In the genomic region with DNA sequence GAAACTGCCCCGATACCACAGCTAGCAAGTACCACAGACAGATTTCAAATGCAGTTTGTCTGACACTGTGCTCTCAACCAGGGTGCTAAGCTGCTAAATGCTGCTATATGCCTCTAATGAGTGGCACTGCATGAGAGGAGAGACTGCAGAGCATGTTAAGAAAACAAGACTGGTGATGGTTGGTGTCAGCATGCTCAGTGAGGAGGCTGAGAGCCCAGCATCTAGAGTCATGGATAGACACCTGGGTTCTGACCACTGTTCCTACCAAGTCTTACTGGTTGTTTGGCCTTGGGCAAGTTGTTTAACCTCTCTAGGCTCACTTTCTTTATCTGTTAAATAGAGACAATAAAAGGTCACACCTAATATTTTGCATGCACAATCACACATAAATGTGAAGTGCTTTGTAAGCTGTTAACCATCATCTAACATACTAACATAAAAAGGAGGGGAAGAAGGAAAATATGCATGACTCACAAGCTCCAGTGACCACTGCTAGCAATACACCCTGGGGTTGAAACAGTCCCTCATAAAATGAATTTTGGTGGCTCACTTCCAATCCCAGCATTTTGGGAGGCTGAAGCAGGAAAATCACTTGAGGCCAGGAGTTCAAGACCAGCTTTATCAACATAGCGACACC, we compare ENCODE assay signal across 18 cellular contexts. TPM values are rescaled to one million over a fixed set of nuclear protein-coding genes. Genes with fewer than 3 reads are reported as not detected.
DNase-seq lines count a peak whose midpoint lies in the region; ATAC-seq, FAIRE-seq and TF ChIP-seq lines count a peak whose summit lies in the region.
"Had no signal": no experiment of that assay in that cellular context is flagged by ENCODE, and none has a peak within 500 bp of the region (broad histone marks: within the 10 kb centered on the region; RNA-seq: fewer than 3 reads in every experiment).

No MANE protein-coding gene starts in this region.

- no peak overlapping the region for H3K4me3 ChIP-seq in DND-41 (ENCODE audit: low read depth in 1 of 2, low read length in 2 of 2)
- no peak overlapping the region for H3K4me3 ChIP-seq in endothelial cell of umbilical vein (replicated peaks in 1 of 3; ENCODE audit: insufficient read depth in 1 of 3, low read depth in 1 of 3, low read length in 3 of 3)
- no peak overlapping the region for H3K4me3 ChIP-seq in right atrium auricular region
- H3K4me3 ChIP-seq in right cardiac atrium (ENCODE audit: low read length): no peak overlapping the region
- H3K4me3 ChIP-seq: BLaER1 treated with 17β-estradiol and CSF1 and Interleukin-3, amounts not matched to agents 10 nM and 100 nM; cardiac muscle cell had no signal

- H3K36me3 ChIP-seq in DND-41 (ENCODE audit: insufficient read depth, low read length) (peaks cover 37% of the 10 kb centered on the region), endothelial cell of umbilical vein (ENCODE audit: control insufficient read depth in 2 of 2, extremely low read depth in 1 of 2, insufficient read depth in 2 of 2, low read length in 2 of 2) (peaks cover 16 to 69% of the 10 kb centered on the region in 2 experiments), right atrium auricular region (no peaks in the 10 kb centered on the region)
- H3K36me3 ChIP-seq: BLaER1 treated with 17β-estradiol and CSF1 and Interleukin-3, amounts not matched to agents 10 nM and 100 nM; cardiac muscle cell had no signal

- CTCF ChIA-PET in endothelial cell of umbilical vein (lab: Charles Lee): interaction anchor here (0.9 to 1.1 kb wide), 3 partner anchors 13 to 110 kb away, joined by 3 read pairs; no protein-coding TSS in a partner anchor

- DNase-seq in DND-41: no peak
- DNase-seq in NCI-H226: peak; percentile 74
- peak; percentile 66 for DNase-seq in endothelial cell of umbilical vein (ENCODE audit: low read depth, low spot score)
- peak; percentile 34 for DNase-seq in myocyte (ENCODE audit: low read depth)
- DNase-seq in right atrium auricular region (ENCODE audit: low spot score): no peak
- DNase-seq in NCI-H128 (lab: John Stamatoyannopoulos, UW; ENCODE audit: unreplicated experiment): no peak
- DNase-seq in right cardiac atrium: no peak
- DNase-seq: activated CD4-positive, alpha-beta T cell treated with anti-CD3 and anti-CD28 coated beads, Interleukin-2, amount 50 U/mL, for 4 hours; NCI-H1105; NCI-H524; T-helper 9 cell had no signal

- 95% methylated on average over 2 of the region's 2 CpGs for WGBS in right cardiac atrium

- no peaks in the 10 kb centered on the region for H3K27me3 ChIP-seq in DND-41 (ENCODE audit: insufficient read depth, low read length, poor library complexity)
- no peaks in the 10 kb centered on the region for H3K27me3 ChIP-seq in endothelial cell of umbilical vein (ENCODE audit: control insufficient read depth in 2 of 2, insufficient read depth in 2 of 2, low read length in 2 of 2)
- H3K27me3 ChIP-seq in right atrium auricular region: no peaks in the 10 kb centered on the region
- no peaks in the 10 kb centered on the region for H3K27me3 ChIP-seq in right cardiac atrium (ENCODE audit: control insufficient read depth, insufficient read depth)
- H3K27me3 ChIP-seq: BLaER1 treated with 17β-estradiol and CSF1 and Interleukin-3, amounts not matched to agents 10 nM and 100 nM; cardiac muscle cell had no signal

- TF ChIP-seq CTCF in DND-41 (IDR thresholded peaks at IDR 0.05; ENCODE audit: borderline replicate concordance, extremely low read depth, low read length, poor library complexity, severe bottlenecking): no peak
- no peak for TF ChIP-seq CTCF in endothelial cell of umbilical vein (IDR thresholded peaks at IDR 0.05; ENCODE audit: extremely low read depth in 1 of 2, insufficient read depth in 1 of 2, low read depth in 1 of 2, low read length in 2 of 2)
- TF ChIP-seq CTCF in right atrium auricular region (IDR thresholded peaks at IDR 0.05): no peak

- no peaks in the 10 kb centered on the region for H3K9me1 ChIP-seq in endothelial cell of umbilical vein (replicated peaks; ENCODE audit: control insufficient read depth, extremely low read depth, insufficient read depth, low read length)

- peaks cover 46% of the 10 kb centered on the region for H3K4me1 ChIP-seq in DND-41 (ENCODE audit: insufficient read depth, low read length)
- peaks cover 19% of the 10 kb centered on the region for H3K4me1 ChIP-seq in endothelial cell of umbilical vein (ENCODE audit: control insufficient read depth, extremely low read depth, insufficient read depth, low read length)
- no peaks in the 10 kb centered on the region for H3K4me1 ChIP-seq in right atrium auricular region
- no peaks in the 10 kb centered on the region for H3K4me1 ChIP-seq in right cardiac atrium (ENCODE audit: control insufficient read depth, insufficient read depth, low read length)
- H3K4me1 ChIP-seq: BLaER1 treated with 17β-estradiol and CSF1 and Interleukin-3, amounts not matched to agents 10 nM and 100 nM had no signal

- H3K4me2 ChIP-seq in DND-41 (ENCODE audit: insufficient read depth, low read length) (no peak overlapping the region), endothelial cell of umbilical vein (ENCODE audit: insufficient read depth, low read length) (no peak overlapping the region)
- H3K4me2 ChIP-seq: BLaER1 treated with 17β-estradiol and CSF1 and Interleukin-3, amounts not matched to agents 10 nM and 100 nM had no signal

- H3K9ac ChIP-seq in DND-41 (ENCODE audit: low read depth, low read length) (no peak overlapping the region), endothelial cell of umbilical vein (replicated peaks; ENCODE audit: extremely low read depth, insufficient read depth, low read length) (no peak overlapping the region)
- H3K9ac ChIP-seq: BLaER1 treated with 17β-estradiol and CSF1 and Interleukin-3, amounts not matched to agents 10 nM and 100 nM had no signal

- no peaks in the 10 kb centered on the region for H3K9me3 ChIP-seq in DND-41 (ENCODE audit: insufficient read depth, low read length, severe bottlenecking)
- no peaks in the 10 kb centered on the region for H3K9me3 ChIP-seq in endothelial cell of umbilical vein (replicated peaks; ENCODE audit: control insufficient read depth, insufficient read depth, low read length)
- no peaks in the 10 kb centered on the region for H3K9me3 ChIP-seq in right atrium auricular region
- no peaks in the 10 kb centered on the region for H3K9me3 ChIP-seq in right cardiac atrium (ENCODE audit: control insufficient read depth, low read length)
- H3K9me3 ChIP-seq: BLaER1 treated with 17β-estradiol and CSF1 and Interleukin-3, amounts not matched to agents 10 nM and 100 nM had no signal

- BruUV-seq in endothelial cell of umbilical vein (replicated peaks; lab: Mats Ljungman, UMichigan): no TSS peak

- FAIRE-seq in endothelial cell of umbilical vein (lab: Jason Lieb, UNC): peak; percentile 26
- FAIRE-seq: H1, HepG2 had no signal

- POLR2A ChIA-PET in endothelial cell of umbilical vein (lab: Charles Lee): no interaction called here

- H3K27ac ChIP-seq in DND-41 (ENCODE audit: low read length) (peak overlapping the region; percentile 22), endothelial cell of umbilical vein (ENCODE audit: insufficient read depth, low read depth, low read length) (no peak overlapping the region), right atrium auricular region (no peak overlapping the region), right cardiac atrium (ENCODE audit: low read length) (no peak overlapping the region)
- H3K27ac ChIP-seq: BLaER1 treated with 17β-estradiol and CSF1 and Interleukin-3, amounts not matched to agents 10 nM and 100 nM; cardiac muscle cell had no signal

- H2AFZ ChIP-seq in DND-41 (ENCODE audit: low read depth, low read length) (no peak overlapping the region), endothelial cell of umbilical vein (ENCODE audit: low read depth, low read length) (no peak overlapping the region)

- H3K79me2 ChIP-seq in DND-41 (ENCODE audit: insufficient read depth, low read length): peaks cover 98% of the 10 kb centered on the region
- peaks cover 74% of the 10 kb centered on the region for H3K79me2 ChIP-seq in endothelial cell of umbilical vein (ENCODE audit: control insufficient read depth, insufficient read depth, low read length)

- TF ChIP-seq POLR2A in endothelial cell of umbilical vein (IDR thresholded peaks at IDR 0.05; ENCODE audit: low read depth, low read length): no peak

- intact Hi-C loops in endothelial cell of umbilical vein (cut with micrococcal nuclease) (no loop called here), right cardiac atrium (cut with DNase I) (no loop called here)

- ATAC-seq in DND-41 (ENCODE audit: insufficient read depth, low read depth) (peak; percentile 25; the same call in 1 of the 3 replicates), right cardiac atrium (no peak), esophagus mucosa (no peak)
- ATAC-seq: HepG2 had no signal

- dilution Hi-C loops in endothelial cell of umbilical vein (cut with MboI; ENCODE audit: extremely low pct_ligation_motif_present, low sequenced_read_pairs): no loop called here

- H4K20me1 ChIP-seq in DND-41 (ENCODE audit: insufficient read depth, low read length): no peaks in the 10 kb centered on the region
- H4K20me1 ChIP-seq in endothelial cell of umbilical vein (replicated peaks; ENCODE audit: control insufficient read depth, extremely low read depth, insufficient read depth, low read length): peaks cover 8% of the 10 kb centered on the region
- H4K20me1 ChIP-seq: BLaER1 treated with 17β-estradiol and CSF1 and Interleukin-3, amounts not matched to agents 10 nM and 100 nM had no signal

TF ChIP-seq in endothelial cell of umbilical vein, 7 proteins besides CTCF, POLR2A, EP300 and RAD21 (continues in another document):
- no peak for TF ChIP-seq GATA2 (IDR thresholded peaks at IDR 0.05; ENCODE audit: insufficient read depth, insufficient read length, low read depth, low read length)
- TF ChIP-seq MYC (IDR thresholded peaks at IDR 0.05; ENCODE audit: low read depth, low read length): no peak
- TF ChIP-seq EZH2 (IDR thresholded peaks at IDR 0.05; ENCODE audit: borderline replicate concordance, low read depth, low read length, severe bottlenecking): no peak
- TF ChIP-seq JUN (IDR thresholded peaks at IDR 0.05; ENCODE audit: borderline replicate concordance, insufficient read depth, insufficient read length, low read depth): no peak

RNA-seq across cellular contexts. Expression of a gene that starts 20.7 kb away (rescaled TPM):
- total RNA-seq in endothelial cell of umbilical vein (971 and 1,052 TPM in 2 replicates), myocyte (0.05 TPM in 2 replicates), right atrium auricular region (10 to 100 TPM in 1 of 2 donors, under 1 TPM in 1; 0.31 to 14.5 TPM), right cardiac atrium (1 to 10 TPM in 1 of 4 donors, under 1 TPM in 2, not detected in 1; 0.03 to 1.2 (median 0.39) TPM), esophagus mucosa (not detected)
- polyA plus RNA-seq in endothelial cell of umbilical vein (227 and 239 TPM in 2 replicates), right cardiac atrium (0.16 TPM)
- polyA plus RNA-seq in endothelial cell of umbilical vein (2011; cell fraction: cytosol; rRNA removed): 227 and 244 TPM in 2 replicates
- 361 and 391 TPM in 2 replicates for polyA plus RNA-seq in endothelial cell of umbilical vein (2011; cell fraction: nucleus; rRNA removed)
- polyA plus RNA-seq in endothelial cell of umbilical vein (2012): 1,017 and 1,260 TPM in 2 replicates
- 352 and 386 TPM in 2 replicates for polyA minus RNA-seq in endothelial cell of umbilical vein
- polyA minus RNA-seq in endothelial cell of umbilical vein (2011; cell fraction: cytosol; rRNA and poly(A)+ RNA removed): not detected
- polyA minus RNA-seq in endothelial cell of umbilical vein (2011; cell fraction: nucleus; rRNA and poly(A)+ RNA removed): 852 and 882 TPM in 2 replicates
- polyA plus RNA-seq in myocyte (2012): 0.19 TPM
- total RNA-seq: activated T-helper 2 cell treated with anti-CD3 and anti-CD28 coated beads, Interferon-gamma antibody, Interleukin-2, Interleukin-4, amounts not matched to agents 10 μg/mL and 5 μg/mL and 100 μg/mL, durations not matched to agents 14 hours and 24 hours and 36 hours; cardiac muscle cell; HepG2; mononuclear cell had no signal
- polyA plus RNA-seq: HepG2 had no signal

Comparison
In these comparisons a context has a peak if more than half of its experiments do, and no peak if none do; other contexts are left out.
1. DNase-seq: peak in NCI-H226 (single experiment), endothelial cell of umbilical vein (single experiment) and myocyte (single experiment); none in DND-41 (single experiment), right atrium auricular region (single experiment), NCI-H128 (single experiment) and right cardiac atrium (0 of 3).
2. RNA of a gene that starts 20.7 kb away (total RNA-seq): 971 to 1,052 TPM in endothelial cell of umbilical vein; 0.31 to 14.5 TPM in right atrium auricular region, 0.03 to 1.2 TPM in right cardiac atrium, 0.05 TPM in myocyte and not detected in esophagus mucosa (single experiment); every median in the first group is over 10 times any median in the second.